In the genomic region with DNA sequence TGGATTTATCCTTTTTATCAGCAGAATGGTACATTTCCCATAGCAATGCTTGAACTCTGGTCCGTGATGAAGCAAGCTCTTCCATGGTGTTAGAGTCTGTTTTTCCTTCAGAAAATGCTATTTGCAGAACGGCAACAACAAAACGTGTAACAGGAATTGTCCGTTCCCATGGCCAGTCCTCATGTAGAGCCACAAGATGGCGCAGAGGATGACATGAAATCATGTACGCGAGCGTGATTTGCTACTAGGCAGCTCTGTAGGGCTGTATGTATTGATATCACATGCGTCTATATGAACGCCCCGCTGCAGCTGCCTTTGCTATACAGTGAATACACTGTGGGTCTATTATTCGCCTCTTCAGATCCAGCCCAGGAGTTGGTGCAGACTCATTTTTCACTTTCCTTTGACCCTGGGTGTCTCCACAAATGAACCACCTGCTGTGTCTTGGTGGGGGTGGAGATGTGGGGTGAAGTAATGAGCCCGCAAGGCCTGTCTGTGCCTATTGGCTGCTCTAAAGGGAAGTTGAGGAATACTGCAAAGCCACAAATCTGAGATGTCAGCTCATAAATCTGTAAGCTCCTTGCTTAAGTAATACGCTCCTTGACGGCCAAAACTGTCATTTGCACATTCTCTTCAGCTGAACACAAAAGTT, we compare ENCODE assay signal across 1 cellular context.
TF ChIP-seq lines count a peak whose summit lies in the region.

No MANE protein-coding gene starts in this region.

TF ChIP-seq in IMR-90, 13 proteins besides CTCF, POLR2A, EP300 and RAD21:
- peak; percentile 62 for TF ChIP-seq SMC3 (IDR thresholded peaks at IDR 0.05; ENCODE audit: low read depth, low read length)
- TF ChIP-seq NFE2L2 (IDR thresholded peaks at IDR 0.05; ENCODE audit: low read depth, low read length), result no peak
